8 cellular contexts compared by ENCODE assay signal in genomic region chr11:111878766-111879636, GRCh38. TPM values are rescaled to one million over a fixed set of nuclear protein-coding genes. Genes with fewer than 3 reads are reported as not detected.
A peak's percentile ranks its signal among the peaks of the same experiment; 100 is the strongest.
DNase-seq lines count a peak whose midpoint lies in the region; ATAC-seq and TF ChIP-seq lines count a peak whose summit lies in the region.

TSS of gene CFAP68 (plus strand) at chr11:111879541. CDS start at chr11:111879561, 20 bp downstream.
TSS of gene FDXACB1 (minus strand) at chr11:111879165. CDS start at chr11:111879132, 33 bp downstream.

- DNase-seq in BJ (ENCODE audit: low read depth) (peak; percentile 81), NCI-H510A (lab: John Stamatoyannopoulos, UW) (peak; percentile 96), choroid plexus epithelial cell (ENCODE audit: low read depth) (peak; percentile 98), kidney glomerular epithelial cell (lab: John Stamatoyannopoulos, UW) (peak; percentile 98)
- peak; percentile 97 for DNase-seq in activated CD4-positive, alpha-beta T cell treated with anti-CD3 and anti-CD28 coated beads for 36 hours
- peak; percentile 82 to 84 for DNase-seq in stimulated activated CD4-positive, alpha-beta T cell treated with anti-CD3 and anti-CD28 coated beads, Interleukin-1b, Interleukin-23, amount 100 ng/mL, for 1 hour (ENCODE audit: low read depth in 2 of 2)

- POLR2A ChIA-PET in BJ (lab: Charles Lee) = no interaction called here
- POLR2A ChIA-PET in activated CD4-positive, alpha-beta T cell treated with anti-CD3 and anti-CD28 coated beads for 36 hours (lab: Charles Lee) = no interaction called here

- intact Hi-C loops in activated CD4-positive, alpha-beta T cell treated with anti-CD3 and anti-CD28 coated beads for 36 hours (cut with DNase I, micrococcal nuclease) = loop anchor here (1.0 to 10.0 kb wide), 15 partner anchors 8 to 401 kb away; partner anchors contain the start of genes ALG9 (in 2 of the 2), BCO2 (in 2 of the 2), DLAT (in 2 of the 2) and SDHD (in 2 of the 2)

- no peaks in the 10 kb centered on the region for H3K27me3 ChIP-seq in BJ (ENCODE audit: control insufficient read depth, insufficient read depth, low read length)

- peak within 1 kb of the TSS; percentile 96 for H3K27ac Mint-ChIP-seq in activated CD4-positive, alpha-beta T cell treated with anti-CD3 and anti-CD28 coated beads for 36 hours

- TF ChIP-seq CTCF in BJ (IDR thresholded peaks at IDR 0.05; ENCODE audit: insufficient read depth, low read depth, low read length) (peak; percentile 99), choroid plexus epithelial cell (conservative IDR thresholded peaks at IDR 0.05; ENCODE audit: low read depth, low read length) (peak; percentile 94)

- CTCF ChIA-PET in BJ (lab: Yijun Ruan, JAX) = interaction anchor here (0.8 to 3.4 kb wide), 16 partner anchors 8 to 138 kb away, joined by 3 to 39 read pairs (median 4); partner anchors contain the start of gene DIXDC1
- CTCF ChIA-PET in activated CD4-positive, alpha-beta T cell treated with anti-CD3 and anti-CD28 coated beads for 36 hours (lab: Charles Lee) = interaction anchor here (0.6 to 1.6 kb wide), 5 partner anchors 53 to 349 kb away, joined by 3 to 5 read pairs (median 5); no protein-coding TSS in a partner anchor

- no peaks in the 10 kb centered on the region; the same call in 1 of the 2 replicates for H3K36me3 ChIP-seq in BJ (ENCODE audit: control insufficient read depth, insufficient read depth, low read length)

- H3K4me1 Mint-ChIP-seq in activated CD4-positive, alpha-beta T cell treated with anti-CD3 and anti-CD28 coated beads for 36 hours = peaks cover 26% of the 10 kb centered on the region

- H3K36me3 Mint-ChIP-seq in activated CD4-positive, alpha-beta T cell treated with anti-CD3 and anti-CD28 coated beads for 36 hours (ENCODE audit: low read depth) = peaks cover 8% of the 10 kb centered on the region

- H3K4me3 ChIP-seq in BJ (ENCODE audit: low read depth, low read length) = peak within 1 kb of the TSS; percentile 62
- peak within 1 kb of the TSS; percentile 74 for H3K4me3 ChIP-seq in choroid plexus epithelial cell (ENCODE audit: low read depth, low read length)

- peak; percentile 91 for ATAC-seq in HG03439 (IDR thresholded peaks at IDR 0.05; ENCODE audit: unreplicated experiment)
- ATAC-seq in activated CD4-positive, alpha-beta T cell treated with anti-CD3 and anti-CD28 coated beads for 36 hours = peak; percentile 92

- no peaks in the 10 kb centered on the region for H3K9me3 Mint-ChIP-seq in activated CD4-positive, alpha-beta T cell treated with anti-CD3 and anti-CD28 coated beads for 36 hours (ENCODE audit: low read depth)

- H3K4me3 Mint-ChIP-seq in activated CD4-positive, alpha-beta T cell treated with anti-CD3 and anti-CD28 coated beads for 36 hours = peak within 1 kb of the TSS; percentile 78

- no peaks in the 10 kb centered on the region for H3K27me3 Mint-ChIP-seq in activated CD4-positive, alpha-beta T cell treated with anti-CD3 and anti-CD28 coated beads for 36 hours

- peak; percentile 75 for TF ChIP-seq POLR2A in GM19193 (IDR thresholded peaks at IDR 0.05; ENCODE audit: extremely low read depth, insufficient read depth, insufficient read length)

RNA-seq across cellular contexts. Expression of gene CFAP68, which starts in this region (rescaled TPM):
- polyA plus RNA-seq in BJ (2011; rRNA removed) = 16.6 and 33.0 TPM in 2 replicates
- 3.4 and 4.8 TPM in 2 replicates for polyA minus RNA-seq in BJ (2011; rRNA and poly(A)+ RNA removed)
- 10 to 100 TPM; 32.1 to 49.7 TPM for total RNA-seq in activated CD4-positive, alpha-beta T cell treated with anti-CD3 and anti-CD28 coated beads for 36 hours

RNA-seq across cellular contexts. Expression of gene FDXACB1, which starts in this region (rescaled TPM):
- polyA plus RNA-seq in BJ (2011; rRNA removed) = 0.81 and 1.2 TPM in 2 replicates
- polyA minus RNA-seq in BJ (2011; rRNA and poly(A)+ RNA removed) = 0.57 and 0.72 TPM in 2 replicates
- 1 to 10 TPM; 5.9 to 6.0 TPM for total RNA-seq in activated CD4-positive, alpha-beta T cell treated with anti-CD3 and anti-CD28 coated beads for 36 hours

Comparison
In these comparisons a context has a peak if more than half of its experiments do, and no peak if none do; other contexts are left out.
1. Peak in every context shown above with its lines: DNase-seq, ATAC-seq and H3K4me3 ChIP-seq.